Comparison of ENCODE assay signal across 24 cellular contexts in genomic region chr15:93372209-93372910, GRCh38.
DNase-seq lines count a peak whose midpoint lies in the region; ATAC-seq and TF ChIP-seq lines count a peak whose summit lies in the region.
"Had no signal": no experiment of that assay in that cellular context is flagged by ENCODE, and none has a peak within 500 bp of the region (broad histone marks: within the 10 kb centered on the region; RNA-seq: fewer than 3 reads in every experiment).

No MANE protein-coding gene starts in this region.

- peaks cover 14% of the 10 kb centered on the region for H3K27me3 Mint-ChIP-seq in nephron progenitor cell (ENCODE audit: low read depth, poor library complexity)

- H3K4me1 Mint-ChIP-seq in nephron progenitor cell, result peaks cover 31% of the 10 kb centered on the region
- H3K4me1 Mint-ChIP-seq: stimulated activated effector memory CD8-positive, alpha-beta T cell treated with anti-CD3 and anti-CD28 coated beads, Interleukin-12 subunit alpha, Interleukin-12 subunit beta, amount 100 ng/mL, for 72 hours had no signal

- TF ChIP-seq POLR2A in IMR-90 (IDR thresholded peaks at IDR 0.05; ENCODE audit: low read depth, low read length), result no peak

- no peak overlapping the region for H2BK15ac ChIP-seq in IMR-90 (ENCODE audit: low read depth, low read length)

- no peak overlapping the region for H2BK5ac ChIP-seq in IMR-90 (ENCODE audit: low read depth, low read length, poor library complexity, severe bottlenecking)

- CTCF ChIA-PET in IMR-90 (lab: Yijun Ruan, JAX), result no interaction called here

- no peak overlapping the region for H3K18ac ChIP-seq in IMR-90 (ENCODE audit: low read depth, low read length)

- peaks cover 14% of the 10 kb centered on the region for H3K9me3 Mint-ChIP-seq in nephron progenitor cell
- H3K9me3 Mint-ChIP-seq: activated naive CD4-positive, alpha-beta T cell treated with anti-CD3 and anti-CD28 coated beads for 36 hours; activated T-helper 1 cell treated with anti-CD3 and anti-CD28 coated beads, Interleukin-12 subunit alpha, Interleukin-12 subunit beta, Interleukin-2, Interleukin-4 antibody, amounts not matched to agents 30 ng/mL and 10 ng/mL and 1 ng/mL, durations not matched to agents 14 hours and 24 hours and 36 hours; stimulated activated effector memory CD8-positive, alpha-beta T cell treated with anti-CD3 and anti-CD28 coated beads, Interleukin-12 subunit alpha, Interleukin-12 subunit beta, amount 100 ng/mL, for 72 hours had no signal

- no peak overlapping the region for H3K14ac ChIP-seq in IMR-90 (replicated peaks; ENCODE audit: low read depth, low read length)

- no TSS peak for BruUV-seq in IMR-90 (replicated peaks; lab: Mats Ljungman, UMichigan)

- peak overlapping the region; percentile 43 to 96 (median 80) for H3K4me2 ChIP-seq in BLaER1 treated with 17β-estradiol and CSF1 and Interleukin-3, amounts not matched to agents 10 nM and 100 nM
- H3K4me2 ChIP-seq in IMR-90 (ENCODE audit: low read depth, low read length), result no peak overlapping the region

- no peaks in the 10 kb centered on the region for H3K36me3 ChIP-seq in BLaER1 treated with 17β-estradiol and CSF1 and Interleukin-3, amounts not matched to agents 10 nM and 100 nM
- H3K36me3 ChIP-seq in IMR-90 (ENCODE audit: control insufficient read depth, insufficient read depth, low read length), result no peaks in the 10 kb centered on the region
- no peaks in the 10 kb centered on the region for H3K36me3 ChIP-seq in right atrium auricular region
- H3K36me3 ChIP-seq: adrenal gland, upper lobe of right lung had no signal

- dilution Hi-C loops in IMR-90 (cut with HindIII; ENCODE audit: low sequenced_read_pairs, unreplicated experiment), result no loop called here

- no peak overlapping the region for H2BK20ac ChIP-seq in IMR-90 (ENCODE audit: low read depth, low read length)

- H3K27me3 ChIP-seq in BLaER1 treated with 17β-estradiol and CSF1 and Interleukin-3, amounts not matched to agents 10 nM and 100 nM, result 0 out of 22 replicates have a peak, but pooled peaks cover 0 to 7% (median 0%) of the 10 kb centered on the region in 11 experiments
- H3K27me3 ChIP-seq in IMR-90 (ENCODE audit: control insufficient read depth, insufficient read depth, low read length) (no peaks in the 10 kb centered on the region), right atrium auricular region (no peaks in the 10 kb centered on the region)
- H3K27me3 ChIP-seq: adrenal gland, upper lobe of right lung had no signal

- peaks cover 9 to 53% (median 37%) of the 10 kb centered on the region in 10 experiments for H3K4me1 ChIP-seq in BLaER1 treated with 17β-estradiol and CSF1 and Interleukin-3, amounts not matched to agents 10 nM and 100 nM
- H3K4me1 ChIP-seq in IMR-90 (ENCODE audit: control insufficient read depth, insufficient read depth, low read length) (no peaks in the 10 kb centered on the region), right atrium auricular region (no peaks in the 10 kb centered on the region)
- H3K4me1 ChIP-seq: adrenal gland, upper lobe of right lung had no signal

- H3K23ac ChIP-seq in IMR-90 (ENCODE audit: low read depth, low read length), result no peak overlapping the region

- H3K27ac ChIP-seq in BLaER1 treated with 17β-estradiol and CSF1 and Interleukin-3, amounts not matched to agents 10 nM and 100 nM, result peak overlapping the region in 5 of 11 experiments; percentile 21 to 76 (median 54); a peak in 9 of 22 replicates
- H3K27ac ChIP-seq in IMR-90 (ENCODE audit: insufficient read depth, low read length) (no peak overlapping the region), right atrium auricular region (no peak overlapping the region)
- H3K27ac ChIP-seq: adrenal gland, epithelial cell of prostate, upper lobe of right lung had no signal

- no peak overlapping the region for H2AK5ac ChIP-seq in IMR-90 (ENCODE audit: low read depth, low read length)

- H3K4me3 Mint-ChIP-seq in nephron progenitor cell, result peak overlapping the region; percentile 24
- H3K4me3 Mint-ChIP-seq: activated naive CD4-positive, alpha-beta T cell treated with anti-CD3 and anti-CD28 coated beads for 36 hours; activated T-helper 1 cell treated with anti-CD3 and anti-CD28 coated beads, Interleukin-12 subunit alpha, Interleukin-12 subunit beta, Interleukin-2, Interleukin-4 antibody, amounts not matched to agents 30 ng/mL and 10 ng/mL and 1 ng/mL, durations not matched to agents 14 hours and 24 hours and 36 hours; stimulated activated effector memory CD8-positive, alpha-beta T cell treated with anti-CD3 and anti-CD28 coated beads, Interleukin-12 subunit alpha, Interleukin-12 subunit beta, amount 100 ng/mL, for 72 hours had no signal

- in situ Hi-C loops in IMR-90 (cut with MboI; ENCODE audit: low sequenced_read_pairs), result no loop called here

- H2AFZ ChIP-seq in IMR-90 (replicated peaks; ENCODE audit: low read length, poor library complexity), result no peak overlapping the region

- peak overlapping the region in 4 of 11 experiments; percentile 6 to 67 (median 35); a peak in 5 of 22 replicates for H3K9ac ChIP-seq in BLaER1 treated with 17β-estradiol and CSF1 and Interleukin-3, amounts not matched to agents 10 nM and 100 nM
- H3K9ac ChIP-seq in IMR-90 (ENCODE audit: low read depth, low read length), result no peak overlapping the region

- DNase-seq in IMR-90, result no peak
- peak; percentile 52 for DNase-seq in NCI-H748 treated with DMSO at 0.1 percent for 48 hours (lab: John Stamatoyannopoulos, UW)
- DNase-seq in nephron progenitor cell, result no peak
- DNase-seq in stimulated activated CD4-positive, alpha-beta T cell treated with anti-CD3 and anti-CD28 coated beads, Interleukin-4, amount 100 ng/mL, for 4 hours, result no peak
- DNase-seq in right atrium auricular region (ENCODE audit: low spot score), result no peak
- no peak for DNase-seq in midbrain (lab: John Stamatoyannopoulos, UW)
- DNase-seq: activated CD4-positive, alpha-beta T cell treated with anti-CD3 and anti-CD28 coated beads, Interleukin-2, amount 50 U/mL, for 48 hours; activated naive CD4-positive, alpha-beta T cell treated with anti-CD3 and anti-CD28 coated beads for 36 hours; adrenal gland; C1 segment of cervical spinal cord; DND-41; mesenchymal stem cell; NCI-H1930; NCI-H524 treated with DMSO at 0.1 percent for 48 hours; stimulated activated CD4-positive, alpha-beta T cell treated with anti-CD3 and anti-CD28 coated beads, Interleukin-12 subunit alpha, Interleukin-12 subunit beta, amount 100 ng/mL, for 4 hours; stimulated activated CD4-positive, alpha-beta T cell treated with anti-CD3 and anti-CD28 coated beads, Interleukin-4, amount 100 ng/mL, for 1 hour; substantia nigra; upper lobe of right lung had no signal

- no peaks in the 10 kb centered on the region for H3K79me1 ChIP-seq in IMR-90 (ENCODE audit: low read depth in 1 of 2, low read length in 2 of 2)

- H2AK9ac ChIP-seq in IMR-90 (replicated peaks; ENCODE audit: low read depth, low read length, poor library complexity), result peak overlapping the region; percentile 72

- no peak overlapping the region for H4K5ac ChIP-seq in IMR-90 (ENCODE audit: low read depth, low read length)

- H3K36me3 Mint-ChIP-seq in nephron progenitor cell (ENCODE audit: low read depth), result no peaks in the 10 kb centered on the region
- H3K36me3 Mint-ChIP-seq: stimulated activated effector memory CD8-positive, alpha-beta T cell treated with anti-CD3 and anti-CD28 coated beads, Interleukin-12 subunit alpha, Interleukin-12 subunit beta, amount 100 ng/mL, for 72 hours had no signal

- intact Hi-C loops in IMR-90 (cut with micrococcal nuclease), result no loop called here

- no peak overlapping the region for H3K4ac ChIP-seq in IMR-90 (ENCODE audit: low read depth, low read length)

- no peak overlapping the region for H3K56ac ChIP-seq in IMR-90 (ENCODE audit: extremely low read depth, insufficient read depth, low read length)

- H2BK120ac ChIP-seq in IMR-90 (ENCODE audit: low read depth, low read length), result no peak overlapping the region

- H3K9me1 ChIP-seq in IMR-90 (ENCODE audit: insufficient read depth, low read length), result no peaks in the 10 kb centered on the region

- TF ChIP-seq CTCF in IMR-90 (conservative IDR thresholded peaks at IDR 0.05; ENCODE audit: low read depth, low read length) (no peak), nephron progenitor cell (IDR thresholded peaks at IDR 0.05) (no peak), right atrium auricular region (IDR thresholded peaks at IDR 0.05) (no peak)

- no peaks in the 10 kb centered on the region for H4K20me1 ChIP-seq in BLaER1 treated with 17β-estradiol and CSF1 and Interleukin-3, amounts not matched to agents 10 nM and 100 nM
- H4K20me1 ChIP-seq in IMR-90 (ENCODE audit: insufficient read depth, low read length), result no peaks in the 10 kb centered on the region

- H3K27ac Mint-ChIP-seq in nephron progenitor cell, result peak overlapping the region; percentile 90
- H3K27ac Mint-ChIP-seq: activated naive CD4-positive, alpha-beta T cell treated with anti-CD3 and anti-CD28 coated beads for 36 hours; activated T-helper 1 cell treated with anti-CD3 and anti-CD28 coated beads, Interleukin-12 subunit alpha, Interleukin-12 subunit beta, Interleukin-2, Interleukin-4 antibody, amounts not matched to agents 30 ng/mL and 10 ng/mL and 1 ng/mL, durations not matched to agents 14 hours and 24 hours and 36 hours; stimulated activated effector memory CD8-positive, alpha-beta T cell treated with anti-CD3 and anti-CD28 coated beads, Interleukin-12 subunit alpha, Interleukin-12 subunit beta, amount 100 ng/mL, for 72 hours had no signal

- H4K91ac ChIP-seq in IMR-90 (ENCODE audit: insufficient read depth, low read depth, low read length), result no peak overlapping the region

- no peak overlapping the region for H4K8ac ChIP-seq in IMR-90 (ENCODE audit: low read depth in 2 of 2, low read length in 2 of 2)

- TF ChIP-seq RAD21 in IMR-90 (IDR thresholded peaks at IDR 0.05; ENCODE audit: low read length), result no peak

- H3K9me3 ChIP-seq in BLaER1 treated with 17β-estradiol and CSF1 and Interleukin-3, amounts not matched to agents 10 nM and 100 nM (replicated peaks in 1 of 11), result peaks cover 0 to 3% (median 0%) of the 10 kb centered on the region in 11 experiments; a peak in 1 of 22 replicates
- peaks cover 29% of the 10 kb centered on the region for H3K9me3 ChIP-seq in IMR-90 (ENCODE audit: control insufficient read depth, insufficient read depth, low read length)
- no peaks in the 10 kb centered on the region for H3K9me3 ChIP-seq in right atrium auricular region
- H3K9me3 ChIP-seq: adrenal gland, upper lobe of right lung had no signal

- 56% methylated on average over 6 of the region's 13 CpGs; no CpG with 5 or more reads in 1 of the 2 experiments for WGBS in IMR-90 (ENCODE audit: extremely low coverage in 2 of 2, insufficient read length in 1 of 2), 2 experiments

- no peak for ATAC-seq in IMR-90 (ENCODE audit: low read depth)
- ATAC-seq: activated CD4-positive, CD25-positive, alpha-beta regulatory T cell treated with anti-CD3 and anti-CD28 coated beads, Interleukin-2, amount 50 U/mL, for 24 hours; left lobe of liver; stimulated activated effector memory CD8-positive, alpha-beta T cell treated with anti-CD3 and anti-CD28 coated beads, Interleukin-12 subunit alpha, Interleukin-12 subunit beta, amount 100 ng/mL, for 72 hours; upper lobe of right lung had no signal

- H3K4me3 ChIP-seq in BLaER1 treated with 17β-estradiol and CSF1 and Interleukin-3, amounts not matched to agents 10 nM and 100 nM, result peak overlapping the region in 4 of 10 experiments; percentile 5 to 40 (median 24); a peak in 4 of 20 replicates
- no peak overlapping the region for H3K4me3 ChIP-seq in IMR-90 (ENCODE audit: insufficient read depth, low read depth, low read length)
- H3K4me3 ChIP-seq in right atrium auricular region, result no peak overlapping the region
- H3K4me3 ChIP-seq: adrenal gland, upper lobe of right lung had no signal

- POLR2A ChIA-PET in IMR-90 (lab: Charles Lee; ENCODE audit: unreplicated experiment), result no interaction called here
